ENCODE assay signal across 2 cellular contexts in genomic region chr10:112649492-112650152, GRCh38.
TF ChIP-seq lines count a peak whose summit lies in the region.

No MANE protein-coding gene starts in this region.

TF ChIP-seq in endothelial cell of umbilical vein, 7 proteins besides CTCF, POLR2A, EP300 and RAD21 (continued from another document):
- TF ChIP-seq FOS (IDR thresholded peaks at IDR 0.05; ENCODE audit: borderline replicate concordance, insufficient read depth, low read length) (no peak), POLR2AphosphoS5 (IDR thresholded peaks at IDR 0.05; ENCODE audit: insufficient read depth, low read depth, low read length) (no peak), EZH2 (IDR thresholded peaks at IDR 0.05; ENCODE audit: borderline replicate concordance, low read depth, low read length, severe bottlenecking) (no peak), GATA2 (IDR thresholded peaks at IDR 0.05; ENCODE audit: insufficient read depth, insufficient read length, low read depth, low read length) (no peak), MYC (IDR thresholded peaks at IDR 0.05; ENCODE audit: low read depth, low read length) (no peak)
- TF ChIP-seq, protein P1, sequence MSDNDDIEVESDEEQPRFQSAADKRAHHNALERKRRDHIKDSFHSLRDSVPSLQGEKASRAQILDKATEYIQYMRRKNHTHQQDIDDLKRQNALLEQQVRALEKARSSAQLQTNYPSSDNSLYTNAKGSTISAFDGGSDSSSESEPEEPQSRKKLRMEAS (IDR thresholded peaks at IDR 0.05; ENCODE audit: insufficient read depth, insufficient read length) = no peak

TF ChIP-seq in neural cell, 6 proteins besides CTCF, POLR2A, EP300 and RAD21:
- TF ChIP-seq MXI1 (conservative IDR thresholded peaks at IDR 0.05; ENCODE audit: poor library complexity, severe bottlenecking) (no peak), POLR2AphosphoS5 (IDR thresholded peaks at IDR 0.05) (no peak), SMC3 (conservative IDR thresholded peaks at IDR 0.05; ENCODE audit: poor library complexity) (no peak), EZH2 (IDR thresholded peaks at IDR 0.05; ENCODE audit: borderline replicate concordance, insufficient read depth, low read length, poor library complexity, severe bottlenecking) (no peak), TAF1 (IDR thresholded peaks at IDR 0.05; ENCODE audit: low read depth) (no peak), REST (IDR thresholded peaks at IDR 0.05; ENCODE audit: borderline replicate concordance) (no peak)
